In genomic region chr3:48188266-48189201, GRCh38 we compare ENCODE assay signal across 8 cellular contexts. TPM values are rescaled to one million over a fixed set of nuclear protein-coding genes. Genes with fewer than 3 reads are reported as not detected.
A peak's percentile ranks its signal among the peaks of the same experiment; 100 is the strongest.
DNase-seq lines count a peak whose midpoint lies in the region; ATAC-seq, FAIRE-seq and TF ChIP-seq lines count a peak whose summit lies in the region.

Gene CDC25A (minus strand): TSS chr3:48188417. CDS start chr3:48187947, 470 bp downstream.

- H3K9me3 ChIP-seq in KOPT-K1 (ENCODE audit: insufficient read depth, low read length, poor library complexity, severe bottlenecking) (no peaks in the 10 kb centered on the region), esophagus muscularis mucosa (no peaks in the 10 kb centered on the region), muscle layer of duodenum (ENCODE audit: control insufficient read depth in 1 of 2, low read length in 2 of 2) (no peaks in the 10 kb centered on the region)

- peak; percentile 92 for DNase-seq in DMS79 (lab: John Stamatoyannopoulos, UW)
- DNase-seq in RCC 7860 (ENCODE audit: low spot score): peak; percentile 98
- DNase-seq in activated T-cell treated with anti-CD3 and anti-CD28 coated beads, Interleukin-2, amount 50 U/mL, for 72 hours: peak; percentile 94 to 97
- peak; percentile 99 for DNase-seq in esophagus muscularis mucosa (ENCODE audit: extremely low spot score)
- peak; percentile 90 to 93 for DNase-seq in stimulated activated CD8-positive, alpha-beta memory T cell treated with anti-CD3 and anti-CD28 coated beads, Interleukin-7, amount 100 ng/mL, for 4 hours (ENCODE audit: low read depth in 2 of 2)

- peaks cover 10 to 31% of the 10 kb centered on the region in 2 donors for H3K36me3 Mint-ChIP-seq in activated T-cell treated with anti-CD3 and anti-CD28 coated beads, Interleukin-2, amount 50 U/mL, for 72 hours (ENCODE audit: insufficient read depth in 2 of 2)

- H3K27me3 Mint-ChIP-seq in activated T-cell treated with anti-CD3 and anti-CD28 coated beads, Interleukin-2, amount 50 U/mL, for 72 hours (ENCODE audit: low read depth): no peaks in the 10 kb centered on the region

- no peaks in the 10 kb centered on the region for H3K9me3 Mint-ChIP-seq in activated T-cell treated with anti-CD3 and anti-CD28 coated beads, Interleukin-2, amount 50 U/mL, for 72 hours

- TF ChIP-seq CTCF in esophagus muscularis mucosa (IDR thresholded peaks at IDR 0.05): peak in 1 of 3 experiments; percentile 25

- no peak for TF ChIP-seq POLR2A in esophagus muscularis mucosa (IDR thresholded peaks at IDR 0.05; ENCODE audit: low read depth)

- peak within 1 kb of the TSS; percentile 66 to 86 (median 80) for H3K4me3 ChIP-seq in esophagus muscularis mucosa
- peak within 1 kb of the TSS; percentile 65 to 99 for H3K4me3 ChIP-seq in muscle layer of duodenum (ENCODE audit: low read depth in 1 of 2, low read length in 2 of 2)

- H3K36me3 ChIP-seq in KOPT-K1 (ENCODE audit: insufficient read depth, low read length): peaks cover 31% of the 10 kb centered on the region
- H3K36me3 ChIP-seq in esophagus muscularis mucosa: no peaks in the 10 kb centered on the region
- no peaks in the 10 kb centered on the region for H3K36me3 ChIP-seq in muscle layer of duodenum (ENCODE audit: control insufficient read depth in 1 of 2, insufficient read depth in 2 of 2, low read length in 2 of 2)

- 8% methylated on average over 41 of the region's 44 CpGs for WGBS in esophagus muscularis mucosa

- peak within 1 kb of the TSS; percentile 89 to 95 for H3K4me3 Mint-ChIP-seq in activated T-cell treated with anti-CD3 and anti-CD28 coated beads, Interleukin-2, amount 50 U/mL, for 72 hours

- FAIRE-seq in RCC 7860 (lab: Jason Lieb, UNC): peak; percentile 91

- peak; percentile 95 for ATAC-seq in GM21786 (IDR thresholded peaks at IDR 0.05; ENCODE audit: unreplicated experiment)
- ATAC-seq in activated T-cell treated with anti-CD3 and anti-CD28 coated beads, Interleukin-2, amount 50 U/mL, for 72 hours (replicated peaks in 1 of 2): peak; percentile 98

- intact Hi-C loops in esophagus muscularis mucosa (cut with DNase I): no loop called here

- H3K27ac ChIP-seq in KOPT-K1 (ENCODE audit: low read depth, low read length, poor library complexity, severe bottlenecking): peak within 1 kb of the TSS; percentile 93
- peak within 1 kb of the TSS; percentile 58 to 68 (median 68) for H3K27ac ChIP-seq in esophagus muscularis mucosa (replicated peaks in 1 of 4)
- no peak within 1 kb of the TSS for H3K27ac ChIP-seq in muscle layer of duodenum (ENCODE audit: low read length)

- no peak for TF ChIP-seq EP300 in esophagus muscularis mucosa (IDR thresholded peaks at IDR 0.05)

- H3K4me1 ChIP-seq in esophagus muscularis mucosa (peaks cover 10 to 20% (median 19%) of the 10 kb centered on the region in 4 donors), muscle layer of duodenum (ENCODE audit: control insufficient read depth in 1 of 2, insufficient read depth in 2 of 2, low read length in 2 of 2) (peaks cover 0 to 10% of the 10 kb centered on the region in 2 donors)

- H3K27ac Mint-ChIP-seq in activated T-cell treated with anti-CD3 and anti-CD28 coated beads, Interleukin-2, amount 50 U/mL, for 72 hours: peak within 1 kb of the TSS; percentile 79

- peaks cover 25% of the 10 kb centered on the region for H3K4me1 Mint-ChIP-seq in activated T-cell treated with anti-CD3 and anti-CD28 coated beads, Interleukin-2, amount 50 U/mL, for 72 hours (ENCODE audit: low read depth)

- no peaks in the 10 kb centered on the region for H3K27me3 ChIP-seq in esophagus muscularis mucosa
- no peaks in the 10 kb centered on the region for H3K27me3 ChIP-seq in muscle layer of duodenum (ENCODE audit: low read depth, low read length)

RNA-seq across cellular contexts. Expression of gene CDC25A, which starts in this region (rescaled TPM):
- total RNA-seq in activated T-cell treated with anti-CD3 and anti-CD28 coated beads, Interleukin-2, amount 50 U/mL, for 72 hours: 10 to 100 TPM; 27.8 to 31.6 TPM
- 1 to 10 TPM in 1 of 4 donors, under 1 TPM in 2, not detected in 1; 0.33 to 1.3 (median 0.97) TPM for total RNA-seq in esophagus muscularis mucosa

Comparison
In these comparisons a context has a peak if more than half of its experiments do, and no peak if none do; other contexts are left out.
1. RNA of gene CDC25A (total RNA-seq): 27.8 to 31.6 TPM in activated T-cell treated with anti-CD3 and anti-CD28 coated beads, Interleukin-2, amount 50 U/mL, for 72 hours; 0.33 to 1.3 TPM in esophagus muscularis mucosa; every median in the first group is over 10 times any median in the second.
2. Peak in every context shown above with its lines, with median percentiles within 50 percentile points of each other: DNase-seq.